Comparison of ENCODE assay signal across 24 cellular contexts in genomic region chr7:95910341-95910740, GRCh38.
"Had no signal": no experiment of that assay in that cellular context is flagged by ENCODE, and none has a peak within 500 bp of the region (broad histone marks: within the 10 kb centered on the region; RNA-seq: fewer than 3 reads in every experiment).

No MANE protein-coding gene starts in this region.

- H3K4me3 ChIP-seq: adrenal gland, MG63, SK-N-MC had no signal

- H3K4me1 ChIP-seq: adrenal gland had no signal

- H3K27me3 ChIP-seq: MG63 had no signal

- H3K4me3 Mint-ChIP-seq: activated CD4-positive, alpha-beta memory T cell treated with anti-CD3 and anti-CD28 coated beads, Interleukin-2, amount 10 ng/mL, durations not matched to agents 7 days and 5 days; activated CD4-positive, alpha-beta T cell treated with anti-CD3 and anti-CD28 coated beads for 36 hours; activated naive CD8-positive, alpha-beta T cell treated with anti-CD3 and anti-CD28 coated beads, Interleukin-2, amount 10 ng/mL, durations not matched to agents 7 days and 5 days; activated T-cell treated with anti-CD3 and anti-CD28 coated beads, Interleukin-2, amount 50 U/mL, for 72 hours; T-cell had no signal

- H3K9me3 ChIP-seq: adrenal gland, MG63 had no signal

- ATAC-seq: activated CD4-positive, alpha-beta T cell treated with anti-CD3 and anti-CD28 coated beads for 36 hours; activated T-cell treated with anti-CD3 and anti-CD28 coated beads, Interleukin-2, amount 50 U/mL, for 72 hours; Right ventricle myocardium inferior; T-cell had no signal

- DNase-seq: activated CD4-positive, alpha-beta memory T cell treated with anti-CD3 and anti-CD28 coated beads, Interleukin-2, amount 10 ng/mL, durations not matched to agents 7 days and 5 days; activated CD4-positive, alpha-beta T cell treated with anti-CD3 and anti-CD28 coated beads for 36 hours; activated CD4-positive, alpha-beta T cell treated with anti-CD3 and anti-CD28 coated beads, Interleukin-2, amount 50 U/mL, for 1 hour; activated naive CD4-positive, alpha-beta T cell treated with anti-CD3 and anti-CD28 coated beads, Interleukin-2, amount 50 U/mL, for 16 hours; activated naive CD8-positive, alpha-beta T cell treated with anti-CD3 and anti-CD28 coated beads, Interleukin-2, amount 10 ng/mL, durations not matched to agents 7 days and 5 days; activated T-cell treated with anti-CD3 and anti-CD28 coated beads for 4 hours; activated T-cell treated with anti-CD3 and anti-CD28 coated beads, Interleukin-2, amount 50 U/mL, for 72 hours; adrenal gland; anterior cingulate cortex; cerebellar nuclear complex; MG63; MV-4-11; NCI-H1092 treated with DMSO at 0.1 percent for 48 hours; NCI-H1436 treated with DMSO at 0.1 percent for 48 hours; NCI-H2081 treated with DMSO at 0.1 percent for 48 hours; NCI-H345; NCI-H510A treated with DMSO at 0.1 percent for 48 hours; NCI-H774; RPMI8226; T-cell had no signal

- H3K36me3 ChIP-seq: adrenal gland, MG63 had no signal

- H3K4me1 Mint-ChIP-seq: activated CD4-positive, alpha-beta memory T cell treated with anti-CD3 and anti-CD28 coated beads, Interleukin-2, amount 10 ng/mL, durations not matched to agents 7 days and 5 days; activated CD4-positive, alpha-beta T cell treated with anti-CD3 and anti-CD28 coated beads for 36 hours; activated naive CD8-positive, alpha-beta T cell treated with anti-CD3 and anti-CD28 coated beads, Interleukin-2, amount 10 ng/mL, durations not matched to agents 7 days and 5 days; T-cell had no signal

- H3K36me3 Mint-ChIP-seq: activated naive CD8-positive, alpha-beta T cell treated with anti-CD3 and anti-CD28 coated beads, Interleukin-2, amount 10 ng/mL, durations not matched to agents 7 days and 5 days; T-cell had no signal

- H3K27ac Mint-ChIP-seq: activated CD4-positive, alpha-beta memory T cell treated with anti-CD3 and anti-CD28 coated beads, Interleukin-2, amount 10 ng/mL, durations not matched to agents 7 days and 5 days; activated CD4-positive, alpha-beta T cell treated with anti-CD3 and anti-CD28 coated beads for 36 hours; activated naive CD8-positive, alpha-beta T cell treated with anti-CD3 and anti-CD28 coated beads, Interleukin-2, amount 10 ng/mL, durations not matched to agents 7 days and 5 days; activated T-cell treated with anti-CD3 and anti-CD28 coated beads, Interleukin-2, amount 50 U/mL, for 72 hours; activated T-helper 2 cell treated with anti-CD3 and anti-CD28 coated beads, Interferon-gamma antibody, Interleukin-2, Interleukin-4, amounts not matched to agents 10 μg/mL and 5 μg/mL and 100 μg/mL, durations not matched to agents 14 hours and 24 hours and 36 hours; T-cell had no signal

- H3K27ac ChIP-seq: adrenal gland, SK-N-MC, VCaP had no signal
